1 cellular context compared by ENCODE assay signal in genomic region chr22:43110927-43111623, GRCh38.
TF ChIP-seq lines count a peak whose summit lies in the region.

No MANE protein-coding gene starts in this region.

TF ChIP-seq in WTC11, 78 proteins besides CTCF, POLR2A, EP300 and RAD21 (continued from another document):
- no peak for TF ChIP-seq GRHL2 (CRISPR knock-in tag; IDR thresholded peaks at IDR 0.05; ENCODE audit: insufficient replicate concordance, severe bottlenecking)
- TF ChIP-seq ZNF138 (CRISPR knock-in tag; conservative IDR thresholded peaks at IDR 0.05), result no peak
